In the genomic region with DNA sequence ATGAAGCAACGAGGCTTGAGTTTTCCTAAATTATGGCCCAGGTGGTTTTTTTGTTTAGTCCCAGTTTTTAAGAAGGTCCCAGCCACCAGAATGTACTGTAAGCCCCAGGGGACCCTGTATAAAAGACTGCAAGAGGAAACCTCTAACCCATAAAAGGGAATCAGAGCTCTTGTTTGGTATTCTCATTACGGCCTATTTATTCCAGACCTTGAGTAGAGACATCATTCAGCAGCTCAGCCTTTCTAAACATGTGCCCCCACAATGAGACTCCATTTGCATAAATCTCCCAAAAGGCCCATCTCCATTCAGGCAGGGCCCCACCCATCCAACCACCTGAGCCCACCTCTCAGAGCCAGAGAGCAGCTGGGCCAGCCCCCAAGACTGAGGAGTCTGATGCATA, we compare ENCODE assay signal across 25 cellular contexts. TPM values are rescaled to one million over a fixed set of nuclear protein-coding genes. Genes with fewer than 3 reads are reported as not detected.
DNase-seq lines count a peak whose midpoint lies in the region; ATAC-seq and TF ChIP-seq lines count a peak whose summit lies in the region.
"Had no signal": no experiment of that assay in that cellular context is flagged by ENCODE, and none has a peak within 500 bp of the region (broad histone marks: within the 10 kb centered on the region; RNA-seq: fewer than 3 reads in every experiment).

No MANE protein-coding gene starts in this region.

- H4K20me1 ChIP-seq in Karpas-422 (ENCODE audit: insufficient read depth, low read depth, low read length) (no peaks in the 10 kb centered on the region), smooth muscle cell (ENCODE audit: low read depth) (peaks cover 82% of the 10 kb centered on the region)

- intact Hi-C loops in CD4-positive, alpha-beta T cell (cut with DNase I, micrococcal nuclease) = no loop called here

- ATAC-seq in CD4-positive, alpha-beta T cell (ENCODE audit: poor library complexity) = no peak
- ATAC-seq in T-helper 17 cell (no peak), HG03521 (IDR thresholded peaks at IDR 0.05; ENCODE audit: unreplicated experiment) (no peak)
- ATAC-seq: activated CD4-positive, CD25-positive, alpha-beta regulatory T cell treated with anti-CD3 and anti-CD28 coated beads, Interleukin-2, amount 50 U/mL, for 24 hours; gastrocnemius medialis; HCT116; stimulated activated naive CD8-positive, alpha-beta T cell treated with anti-CD3 and anti-CD28 coated beads, Interleukin-15, amount 100 ng/mL, for 72 hours had no signal

- TF ChIP-seq CTCF in CD4-positive, alpha-beta T cell (IDR thresholded peaks at IDR 0.05) = no peak
- TF ChIP-seq CTCF in smooth muscle cell (IDR thresholded peaks at IDR 0.05; ENCODE audit: borderline replicate concordance, insufficient read depth, poor library complexity, severe bottlenecking) = no peak

- CTCF ChIA-PET in CD4-positive, alpha-beta T cell (lab: Charles Lee) = no interaction called here

- peaks cover 19% of the 10 kb centered on the region; the same call in 1 of the 2 replicates for H3K36me3 ChIP-seq in Karpas-422 (ENCODE audit: insufficient read depth, low read length)
- H3K36me3 ChIP-seq in smooth muscle cell (ENCODE audit: low read depth) = no peaks in the 10 kb centered on the region
- H3K36me3 ChIP-seq: BE2C, gastrocnemius medialis, SJSA1, thyroid gland had no signal

- no peaks in the 10 kb centered on the region for H3K27me3 ChIP-seq in CD4-positive, alpha-beta T cell (ENCODE audit: control insufficient read depth, insufficient read depth, low read length)
- H3K27me3 ChIP-seq in Karpas-422 (ENCODE audit: low read length) (no peaks in the 10 kb centered on the region), smooth muscle cell (ENCODE audit: low read depth) (no peaks in the 10 kb centered on the region)
- H3K27me3 ChIP-seq: BE2C, gastrocnemius medialis, hepatocyte, SJSA1, thyroid gland had no signal

- H3K9me3 Mint-ChIP-seq in CD4-positive, alpha-beta T cell = no peaks in the 10 kb centered on the region
- H3K9me3 Mint-ChIP-seq: activated CD4-positive, alpha-beta memory T cell treated with anti-CD3 and anti-CD28 coated beads for 36 hours; activated naive CD8-positive, alpha-beta T cell treated with anti-CD3 and anti-CD28 coated beads, Interleukin-2, amount 10 ng/mL, durations not matched to agents 7 days and 5 days; naive B cell; stimulated activated naive CD8-positive, alpha-beta T cell treated with anti-CD3 and anti-CD28 coated beads, Interleukin-15, amount 100 ng/mL, for 72 hours had no signal

- no peaks in the 10 kb centered on the region for H3K9me2 ChIP-seq in Karpas-422 (replicated peaks; ENCODE audit: insufficient read depth, low read length)

- no peaks in the 10 kb centered on the region for H3F3A ChIP-seq in smooth muscle cell (ENCODE audit: low read depth)

- H3K4me1 Mint-ChIP-seq in CD4-positive, alpha-beta T cell (ENCODE audit: low read depth) = peaks cover 12% of the 10 kb centered on the region
- peaks cover 33% of the 10 kb centered on the region for H3K4me1 Mint-ChIP-seq in T-helper 17 cell

- no peak overlapping the region; the same call in 1 of the 2 replicates for H3K4me3 ChIP-seq in Karpas-422 (ENCODE audit: low read length)
- no peak overlapping the region for H3K4me3 ChIP-seq in smooth muscle cell
- H3K4me3 ChIP-seq: gastrocnemius medialis, hepatocyte, SJSA1, thyroid gland had no signal

- no peaks in the 10 kb centered on the region for H3K27me3 Mint-ChIP-seq in CD4-positive, alpha-beta T cell
- H3K27me3 Mint-ChIP-seq in T-helper 17 cell = no peaks in the 10 kb centered on the region
- H3K27me3 Mint-ChIP-seq: activated CD4-positive, alpha-beta memory T cell treated with anti-CD3 and anti-CD28 coated beads for 36 hours; activated naive CD8-positive, alpha-beta T cell treated with anti-CD3 and anti-CD28 coated beads, Interleukin-2, amount 10 ng/mL, durations not matched to agents 7 days and 5 days; naive B cell; stimulated activated naive CD8-positive, alpha-beta T cell treated with anti-CD3 and anti-CD28 coated beads, Interleukin-15, amount 100 ng/mL, for 72 hours had no signal

- DNase-seq in CD4-positive, alpha-beta T cell = no peak
- DNase-seq in Karpas-422 (peak; percentile 57), T-helper 17 cell (no peak), iPS-NIHi7 (ENCODE audit: extremely low spot score) (peak; percentile 41), smooth muscle cell (lab: John Stamatoyannopoulos, UW; ENCODE audit: unreplicated experiment) (no peak), SW 1271 (lab: John Stamatoyannopoulos, UW) (no peak)
- DNase-seq: ACHN; activated CD4-positive, alpha-beta memory T cell treated with anti-CD3 and anti-CD28 coated beads for 36 hours; activated CD8-positive, alpha-beta memory T cell treated with anti-CD3 and anti-CD28 coated beads, Interleukin-2, amount 50 U/mL, for 48 hours; activated gamma-delta T cell; activated naive CD8-positive, alpha-beta T cell treated with anti-CD3 and anti-CD28 coated beads, Interleukin-2, amount 10 ng/mL, durations not matched to agents 7 days and 5 days; BE2C; DMS53; gastrocnemius medialis; naive B cell; NCI-H146; NCI-H2227 treated with DMSO at 0.1 percent for 48 hours; NCI-H526 treated with DMSO at 0.1 percent for 48 hours; stimulated activated naive CD8-positive, alpha-beta T cell treated with anti-CD3 and anti-CD28 coated beads, Interleukin-15, amount 100 ng/mL, for 72 hours; thyroid gland had no signal

- peaks cover 98% of the 10 kb centered on the region for H3K79me2 ChIP-seq in Karpas-422 (ENCODE audit: low read length)
- no peaks in the 10 kb centered on the region for H3K79me2 ChIP-seq in smooth muscle cell (ENCODE audit: low read depth)

- H2AFZ ChIP-seq in Karpas-422 (ENCODE audit: low read length) = no peak overlapping the region
- no peak overlapping the region for H2AFZ ChIP-seq in smooth muscle cell (ENCODE audit: low read depth)
- H2AFZ ChIP-seq: hepatocyte had no signal

- H3K9me3 ChIP-seq in CD4-positive, alpha-beta T cell (ENCODE audit: control insufficient read depth, low read length) = no peaks in the 10 kb centered on the region
- H3K9me3 ChIP-seq in Karpas-422 (ENCODE audit: low read length) (no peaks in the 10 kb centered on the region), T-helper 17 cell (ENCODE audit: control insufficient read depth, low read length, poor library complexity, severe bottlenecking) (no peaks in the 10 kb centered on the region), smooth muscle cell (replicated peaks; ENCODE audit: low read depth) (no peaks in the 10 kb centered on the region)
- H3K9me3 ChIP-seq: BE2C, gastrocnemius medialis, SJSA1, thyroid gland had no signal

- H3K4me1 ChIP-seq in Karpas-422 (ENCODE audit: low read length) = peaks cover 58% of the 10 kb centered on the region
- no peaks in the 10 kb centered on the region for H3K4me1 ChIP-seq in smooth muscle cell (ENCODE audit: low read depth)
- H3K4me1 ChIP-seq: BE2C had no signal

- peak overlapping the region; percentile 3 for H3K27ac Mint-ChIP-seq in CD4-positive, alpha-beta T cell
- peak overlapping the region; percentile 74 for H3K27ac Mint-ChIP-seq in T-helper 17 cell
- H3K27ac Mint-ChIP-seq: activated CD4-positive, alpha-beta memory T cell treated with anti-CD3 and anti-CD28 coated beads for 36 hours; activated naive CD8-positive, alpha-beta T cell treated with anti-CD3 and anti-CD28 coated beads, Interleukin-2, amount 10 ng/mL, durations not matched to agents 7 days and 5 days had no signal

- POLR2A ChIA-PET in CD4-positive, alpha-beta T cell (lab: Charles Lee) = no interaction called here

- H3K27ac ChIP-seq in CD4-positive, alpha-beta T cell (ENCODE audit: low read depth, low read length) = no peak overlapping the region
- H3K27ac ChIP-seq in Karpas-422 (ENCODE audit: low read length) = peak overlapping the region; percentile 94
- no peak overlapping the region for H3K27ac ChIP-seq in smooth muscle cell (ENCODE audit: low read depth)
- H3K27ac ChIP-seq: gastrocnemius medialis, hepatocyte, SJSA1, thyroid gland had no signal

- H3K9ac ChIP-seq in Karpas-422 (ENCODE audit: low read length) (peak overlapping the region; percentile 51), smooth muscle cell (ENCODE audit: low read depth) (no peak overlapping the region)

- H3K4me2 ChIP-seq in Karpas-422 (ENCODE audit: low read depth, low read length, poor library complexity, severe bottlenecking) (peak overlapping the region; percentile 74), smooth muscle cell (no peak overlapping the region)
- H3K4me2 ChIP-seq: hepatocyte had no signal

- H3K36me3 Mint-ChIP-seq in CD4-positive, alpha-beta T cell (ENCODE audit: low read depth) = peaks cover 61% of the 10 kb centered on the region
- peaks cover 13% of the 10 kb centered on the region for H3K36me3 Mint-ChIP-seq in T-helper 17 cell (ENCODE audit: low read depth)
- H3K36me3 Mint-ChIP-seq: activated CD4-positive, alpha-beta memory T cell treated with anti-CD3 and anti-CD28 coated beads for 36 hours had no signal

- WGBS in smooth muscle cell (ENCODE audit: low lambda C conversion rate) = 95% methylated on average over 2 of the region's 2 CpGs

- H3K4me3 Mint-ChIP-seq in CD4-positive, alpha-beta T cell = no peak overlapping the region
- no peak overlapping the region for H3K4me3 Mint-ChIP-seq in T-helper 17 cell
- H3K4me3 Mint-ChIP-seq: activated CD4-positive, alpha-beta memory T cell treated with anti-CD3 and anti-CD28 coated beads for 36 hours; activated naive CD8-positive, alpha-beta T cell treated with anti-CD3 and anti-CD28 coated beads, Interleukin-2, amount 10 ng/mL, durations not matched to agents 7 days and 5 days; naive B cell; stimulated activated naive CD8-positive, alpha-beta T cell treated with anti-CD3 and anti-CD28 coated beads, Interleukin-15, amount 100 ng/mL, for 72 hours had no signal

RNA-seq across cellular contexts. Expression of gene ZDHHC3, which starts 25.7 kb away (rescaled TPM):
- total RNA-seq in CD4-positive, alpha-beta T cell = 10 to 100 TPM; 34.4 to 34.6 TPM
- 70.9 and 93.4 TPM in 2 replicates for total RNA-seq in Karpas-422 (2014; rRNA removed; shearing (Covaris generic); ENCODE audit: low replicate concordance)
- total RNA-seq in T-helper 17 cell (10 to 100 TPM; 43.5 to 51.4 TPM), smooth muscle cell (38.2 and 63.7 TPM in 2 replicates)
- 34.8 and 40.5 TPM in 2 replicates for polyA plus RNA-seq in smooth muscle cell

RNA-seq across cellular contexts. Expression of gene EXOSC7, which starts 25.8 kb away (rescaled TPM):
- total RNA-seq in CD4-positive, alpha-beta T cell = 10 to 100 TPM; 28.1 to 28.4 TPM
- 67.1 and 78.6 TPM in 2 replicates for total RNA-seq in Karpas-422 (2014; rRNA removed; shearing (Covaris generic); ENCODE audit: low replicate concordance)
- total RNA-seq in T-helper 17 cell (10 to 100 TPM; 36.5 to 36.9 TPM), smooth muscle cell (42.2 and 48.7 TPM in 2 replicates)
- 49.0 and 61.2 TPM in 2 replicates for polyA plus RNA-seq in smooth muscle cell

Comparison
In these comparisons a context has a peak if more than half of its experiments do, and no peak if none do; other contexts are left out.
1. DNase-seq: peak in Karpas-422 (single experiment) and iPS-NIHi7 (single experiment); none in CD4-positive, alpha-beta T cell (0 of 10), T-helper 17 cell (0 of 3), smooth muscle cell (single experiment) and SW 1271 (0 of 2).